17 cellular contexts compared by ENCODE assay signal in the genomic region with DNA sequence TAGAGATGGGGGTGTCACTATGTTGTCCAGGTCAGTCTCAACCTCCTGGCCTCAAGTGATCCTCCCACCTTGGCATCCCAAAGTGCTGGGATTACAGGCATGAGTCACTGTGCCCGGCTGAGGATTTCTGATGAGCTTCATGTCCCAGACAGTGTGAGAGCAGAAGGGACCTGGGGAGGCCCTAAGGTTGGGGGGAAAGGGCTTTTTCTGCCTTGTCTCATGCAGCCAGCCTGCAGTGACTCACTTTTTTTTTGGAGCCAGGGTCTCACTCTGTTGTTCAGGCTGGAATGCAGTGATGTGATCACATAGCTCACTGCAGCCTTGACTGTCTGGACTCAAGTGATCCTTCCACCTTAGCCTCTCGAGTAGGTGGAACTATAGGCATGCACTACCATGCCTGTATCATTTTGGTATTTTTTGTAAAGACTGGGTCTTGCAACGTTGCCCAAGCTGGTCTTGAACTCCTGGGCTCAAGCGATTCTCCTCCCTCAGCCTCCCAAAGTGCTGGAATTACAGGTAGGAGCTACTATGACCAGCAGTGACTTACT. TPM values are rescaled to one million over a fixed set of nuclear protein-coding genes. Genes with fewer than 3 reads are reported as not detected.
DNase-seq lines count a peak whose midpoint lies in the region; ATAC-seq and TF ChIP-seq lines count a peak whose summit lies in the region.
"Had no signal": no experiment of that assay in that cellular context is flagged by ENCODE, and none has a peak within 500 bp of the region (broad histone marks: within the 10 kb centered on the region; RNA-seq: fewer than 3 reads in every experiment).

No MANE protein-coding gene starts in this region.

- H3K27ac Mint-ChIP-seq in chondrocyte (ENCODE audit: unreplicated experiment): peak overlapping the region; percentile 95
- H3K27ac Mint-ChIP-seq in stimulated activated memory B cell treated with anti-CD40 and anti-IgM and Interleukin-4, amounts not matched to agents 10 μg/mL and 1 μg/mL and 100 μg/mL, for 72 hours: no peak overlapping the region
- H3K27ac Mint-ChIP-seq: CD8-positive, alpha-beta memory T cell; IgD-negative memory B cell had no signal

- peak; percentile 63 for DNase-seq in EH (ENCODE audit: low read depth)
- DNase-seq in M059J (ENCODE audit: low read depth): peak; percentile 53
- no peak for DNase-seq in chondrocyte (ENCODE audit: low spot score)
- peak; percentile 52 to 64 for DNase-seq in trophoblast cell
- no peak for DNase-seq in NK-92 treated with Interleukin-12 subunit alpha and Interleukin-12 subunit beta, amount 100 ng/mL, for 24 hours (lab: John Stamatoyannopoulos, UW)
- DNase-seq in retina: no peak
- DNase-seq in activated CD4-positive, alpha-beta T cell treated with anti-CD3 and anti-CD28 coated beads, Interleukin-2, amount 50 U/mL, for 1 hour: no peak
- DNase-seq: BE2C; CD8-positive, alpha-beta memory T cell; H7; NCI-H2107; NCI-H226; NCI-H526 treated with DMSO at 0.1 percent for 48 hours had no signal

- H3K9me3 Mint-ChIP-seq in chondrocyte (ENCODE audit: low read depth): peaks cover 6% of the 10 kb centered on the region
- H3K9me3 Mint-ChIP-seq in stimulated activated memory B cell treated with anti-CD40 and anti-IgM and Interleukin-4, amounts not matched to agents 10 μg/mL and 1 μg/mL and 100 μg/mL, for 72 hours: peaks cover 4% of the 10 kb centered on the region

- peaks cover 5% of the 10 kb centered on the region for H3K36me3 Mint-ChIP-seq in chondrocyte (ENCODE audit: low read depth)
- H3K36me3 Mint-ChIP-seq in stimulated activated memory B cell treated with anti-CD40 and anti-IgM and Interleukin-4, amounts not matched to agents 10 μg/mL and 1 μg/mL and 100 μg/mL, for 72 hours: no peaks in the 10 kb centered on the region
- H3K36me3 Mint-ChIP-seq: CD8-positive, alpha-beta memory T cell had no signal

- peak overlapping the region; percentile 85 for H2BK5ac ChIP-seq in trophoblast cell (ENCODE audit: low read depth, low read length, poor library complexity)

- no peak overlapping the region for H3K14ac ChIP-seq in trophoblast cell (ENCODE audit: low read length)

- peaks cover 35% of the 10 kb centered on the region in 2 experiments for H3K4me1 ChIP-seq in trophoblast cell (ENCODE audit: control insufficient read depth in 1 of 2, insufficient read depth in 2 of 2, low read length in 2 of 2)
- H3K4me1 ChIP-seq: BE2C had no signal

- H3K4me1 Mint-ChIP-seq in chondrocyte (ENCODE audit: low read depth): peaks cover 76% of the 10 kb centered on the region
- H3K4me1 Mint-ChIP-seq in stimulated activated memory B cell treated with anti-CD40 and anti-IgM and Interleukin-4, amounts not matched to agents 10 μg/mL and 1 μg/mL and 100 μg/mL, for 72 hours: no peaks in the 10 kb centered on the region
- H3K4me1 Mint-ChIP-seq: CD8-positive, alpha-beta memory T cell; IgD-negative memory B cell had no signal

- no peak overlapping the region for H2BK120ac ChIP-seq in trophoblast cell (ENCODE audit: insufficient read depth, low read length, poor library complexity)

- no peaks in the 10 kb centered on the region for H3K27me3 Mint-ChIP-seq in chondrocyte (ENCODE audit: low read depth)
- peaks cover 17% of the 10 kb centered on the region for H3K27me3 Mint-ChIP-seq in stimulated activated memory B cell treated with anti-CD40 and anti-IgM and Interleukin-4, amounts not matched to agents 10 μg/mL and 1 μg/mL and 100 μg/mL, for 72 hours

- H4K91ac ChIP-seq in trophoblast cell (ENCODE audit: low read depth, low read length): peak overlapping the region; percentile 95

- H3K4me2 ChIP-seq in trophoblast cell (ENCODE audit: low read length): no peak overlapping the region

- no peak overlapping the region for H2AK5ac ChIP-seq in trophoblast cell (ENCODE audit: low read length)

- H3K79me2 ChIP-seq in trophoblast cell (ENCODE audit: control insufficient read depth, insufficient read depth, low read length, poor library complexity): peaks cover 9% of the 10 kb centered on the region

- no peak overlapping the region for H2AFZ ChIP-seq in trophoblast cell (ENCODE audit: insufficient read depth, low read length, poor library complexity)

- no peak overlapping the region for H3K4me3 Mint-ChIP-seq in chondrocyte (ENCODE audit: unreplicated experiment)
- no peak overlapping the region for H3K4me3 Mint-ChIP-seq in stimulated activated memory B cell treated with anti-CD40 and anti-IgM and Interleukin-4, amounts not matched to agents 10 μg/mL and 1 μg/mL and 100 μg/mL, for 72 hours
- H3K4me3 Mint-ChIP-seq: CD8-positive, alpha-beta memory T cell; IgD-negative memory B cell had no signal

- H3K9me3 ChIP-seq in trophoblast cell (ENCODE audit: insufficient read depth, low read depth, low read length): peaks cover 3% of the 10 kb centered on the region
- H3K9me3 ChIP-seq: BE2C had no signal

- peaks cover 0 to 2% of the 10 kb centered on the region in 2 experiments for H3K36me3 ChIP-seq in trophoblast cell (ENCODE audit: control insufficient read depth in 1 of 2, insufficient read depth in 2 of 2, low read length in 2 of 2)
- H3K36me3 ChIP-seq: BE2C had no signal

- no peak for TF ChIP-seq CTCF in chondrocyte (IDR thresholded peaks at IDR 0.05)

- no peak overlapping the region for H3K4me3 ChIP-seq in trophoblast cell (ENCODE audit: low read depth, low read length)
- H3K4me3 ChIP-seq: SK-N-MC had no signal

- H4K8ac ChIP-seq in trophoblast cell (ENCODE audit: low read depth, low read length): peak overlapping the region; percentile 33

- H4K12ac ChIP-seq in trophoblast cell (ENCODE audit: low read depth, low read length): no peak overlapping the region

- H3K27ac ChIP-seq in trophoblast cell (ENCODE audit: low read depth, low read length): peak overlapping the region; percentile 97
- H3K27ac ChIP-seq: SK-N-MC had no signal

- WGBS in trophoblast cell (ENCODE audit: extremely low coverage, insufficient coverage, insufficient read length): no CpG with 5 or more reads among the region's 4 CpGs

- H3K27me3 ChIP-seq in trophoblast cell (ENCODE audit: insufficient read depth, low read length): no peaks in the 10 kb centered on the region
- H3K27me3 ChIP-seq: BE2C had no signal

- no peak overlapping the region for H3K18ac ChIP-seq in trophoblast cell (ENCODE audit: low read length)

- H3K79me1 ChIP-seq in trophoblast cell (ENCODE audit: low read length): peaks cover 30% of the 10 kb centered on the region

- peak overlapping the region; percentile 67 for H2BK12ac ChIP-seq in trophoblast cell (ENCODE audit: low read length)

- no peak overlapping the region for H3K4ac ChIP-seq in trophoblast cell (ENCODE audit: low read depth, low read length)

- no peak overlapping the region for H3K9ac ChIP-seq in trophoblast cell (ENCODE audit: low read length)

- no peak for ATAC-seq in stimulated activated memory B cell treated with anti-CD40 and anti-IgM and Interleukin-4, amounts not matched to agents 10 μg/mL and 1 μg/mL and 100 μg/mL, for 72 hours

- no peak overlapping the region for H3K23ac ChIP-seq in trophoblast cell (ENCODE audit: low read length)

RNA-seq across cellular contexts. Expression of a gene that starts 14.6 kb away (rescaled TPM):
- 0.12 TPM in 1 of 2 replicates, not detected in the other for total RNA-seq in M059J (2014; rRNA removed; shearing (Covaris generic))
- 102 to 156 TPM (median 155 TPM) in 3 replicates for total RNA-seq in chondrocyte
- 121 and 128 TPM in 2 replicates for polyA plus RNA-seq in trophoblast cell (2013)
- total RNA-seq: CD8-positive, alpha-beta memory T cell; LHCN-M2 had no signal
- polyA plus RNA-seq: CD8-positive, alpha-beta memory T cell; IgD-negative memory B cell had no signal

RNA-seq across cellular contexts. Expression of a gene that starts 55.7 kb away (rescaled TPM):
- total RNA-seq in M059J (2014; rRNA removed; shearing (Covaris generic)): 39.2 and 45.7 TPM in 2 replicates
- 24.3 to 33.0 TPM (median 26.8 TPM) in 3 replicates for total RNA-seq in chondrocyte
- polyA plus RNA-seq in trophoblast cell (2013): 24.4 and 26.1 TPM in 2 replicates

Comparison
In these comparisons a context has a peak if more than half of its experiments do, and no peak if none do; other contexts are left out.
1. DNase-seq: peak in EH (single experiment), M059J (single experiment) and trophoblast cell (2 of 2); none in chondrocyte (single experiment), NK-92 treated with Interleukin-12 subunit alpha and Interleukin-12 subunit beta, amount 100 ng/mL, for 24 hours (single experiment), retina (single experiment) and activated CD4-positive, alpha-beta T cell treated with anti-CD3 and anti-CD28 coated beads, Interleukin-2, amount 50 U/mL, for 1 hour (single experiment).
2. RNA of a gene that starts 14.6 kb away (total RNA-seq): 102 to 156 TPM in chondrocyte; 0.12 TPM in M059J; every median in the first group is over 10 times any median in the second.